ENCODE assay signal across 7 cellular contexts in the genomic region with DNA sequence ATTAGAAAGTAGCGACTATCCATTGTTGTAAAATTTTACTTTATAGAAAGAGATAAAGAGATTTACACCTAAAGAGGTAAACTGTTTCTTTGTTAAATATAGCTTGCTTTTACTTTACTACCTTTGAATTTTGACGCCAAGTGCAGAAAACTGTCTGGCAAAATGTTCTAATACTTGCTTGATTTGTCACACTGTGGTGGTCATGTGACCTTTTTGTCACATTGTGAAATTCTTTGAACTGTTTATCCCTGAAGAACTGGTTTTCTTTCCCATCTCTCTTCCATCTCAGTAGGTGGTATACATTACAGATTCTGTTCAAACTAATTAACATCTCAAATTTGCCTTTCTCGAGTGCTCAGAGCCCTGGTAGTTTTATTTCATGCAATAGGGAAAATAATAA.
"Had no signal": no experiment of that assay in that cellular context is flagged by ENCODE, and none has a peak within 500 bp of the region (broad histone marks: within the 10 kb centered on the region; RNA-seq: fewer than 3 reads in every experiment).

No MANE protein-coding gene starts in this region.

- H3K36me3 ChIP-seq: neural progenitor cell had no signal

- DNase-seq: activated CD4-positive, alpha-beta T cell treated with anti-CD3 and anti-CD28 coated beads, Interleukin-2, amount 50 U/mL, for 1 hour; amniotic stem cell; kidney glomerular epithelial cell; retina had no signal

- H3K79me2 ChIP-seq: parathyroid adenoma had no signal

- H3K4me2 ChIP-seq: neural progenitor cell had no signal

- H3K27ac ChIP-seq: neural progenitor cell, parathyroid adenoma, skin epidermis had no signal

- H3K9ac ChIP-seq: neural progenitor cell, parathyroid adenoma had no signal

- H3K4me3 ChIP-seq: neural progenitor cell, skin epidermis had no signal

- H3K27me3 ChIP-seq: neural progenitor cell had no signal

- H2AFZ ChIP-seq: neural progenitor cell, parathyroid adenoma had no signal

- H3K4me1 ChIP-seq: neural progenitor cell, parathyroid adenoma had no signal
